1 cellular context compared by ENCODE assay signal in genomic region chr2:68158134-68158447, GRCh38.
A peak's percentile ranks its signal among the peaks of the same experiment; 100 is the strongest.
TF ChIP-seq lines count a peak whose summit lies in the region.

No MANE protein-coding gene starts in this region.

TF ChIP-seq in K562, 482 proteins besides CTCF, POLR2A, EP300 and RAD21 (continued from another document):
- TF ChIP-seq RERE (CRISPR knock-in tag; IDR thresholded peaks at IDR 0.05; ENCODE audit: borderline replicate concordance) = no peak
- peak; percentile 71 for TF ChIP-seq ZNF395 (CRISPR knock-in tag; IDR thresholded peaks at IDR 0.05)
- TF ChIP-seq HNRNPUL1 (IDR thresholded peaks at IDR 0.05; ENCODE audit: low read length) = no peak
- no peak for TF ChIP-seq PHB (CRISPR knock-in tag; IDR thresholded peaks at IDR 0.05)
- no peak for TF ChIP-seq TCFL5 (CRISPR knock-in tag; conservative IDR thresholded peaks at IDR 0.05)
- TF ChIP-seq CBX3 (IDR thresholded peaks at IDR 0.05; ENCODE audit: borderline replicate concordance in 1 of 2, low read length in 2 of 2) = no peak
- no peak for TF ChIP-seq PHF8 (IDR thresholded peaks at IDR 0.05; ENCODE audit: borderline replicate concordance, low read length)
- TF ChIP-seq KAT7 (CRISPR knock-in tag; IDR thresholded peaks at IDR 0.05; ENCODE audit: borderline replicate concordance) = no peak
- no peak for TF ChIP-seq FOXJ3 (CRISPR knock-in tag; IDR thresholded peaks at IDR 0.05)
